In the genomic region with DNA sequence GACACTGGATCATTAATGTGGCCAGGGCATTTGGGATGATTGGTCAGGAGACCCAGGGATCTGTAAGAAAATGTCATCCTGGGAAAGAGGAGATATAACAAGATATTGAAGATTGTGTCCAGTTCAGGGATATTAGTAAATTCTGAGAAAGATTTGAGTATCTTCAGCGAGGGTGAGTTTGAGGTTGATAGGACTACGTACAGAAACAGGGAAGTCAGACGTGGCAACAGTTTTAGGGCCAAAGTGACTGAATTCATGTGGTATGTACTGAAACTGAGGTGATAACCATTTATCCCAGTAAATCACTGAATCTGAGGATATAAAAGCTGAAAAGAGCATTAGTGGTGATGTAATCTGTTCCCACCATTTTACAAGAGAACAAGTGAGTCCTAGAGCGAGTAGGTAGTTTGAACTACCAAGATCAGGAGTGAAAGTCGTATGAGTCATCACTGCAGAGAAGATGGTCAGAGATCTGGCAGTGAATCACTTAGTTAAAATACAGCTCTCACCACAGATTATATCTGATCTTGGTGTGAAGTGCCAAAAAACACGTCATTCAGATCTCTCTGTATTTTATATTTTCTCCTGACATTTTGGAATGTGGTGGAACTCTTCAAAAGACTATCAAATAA, we compare ENCODE assay signal across 1 cellular context.
TF ChIP-seq lines count a peak whose summit lies in the region.

No MANE protein-coding gene starts in this region.

TF ChIP-seq in SK-N-SH treated with all-trans-retinoic acid at 6 μM for 48 hours, 23 proteins besides CTCF, POLR2A, EP300 and RAD21 (continued from another document):
- TF ChIP-seq, protein P1, sequence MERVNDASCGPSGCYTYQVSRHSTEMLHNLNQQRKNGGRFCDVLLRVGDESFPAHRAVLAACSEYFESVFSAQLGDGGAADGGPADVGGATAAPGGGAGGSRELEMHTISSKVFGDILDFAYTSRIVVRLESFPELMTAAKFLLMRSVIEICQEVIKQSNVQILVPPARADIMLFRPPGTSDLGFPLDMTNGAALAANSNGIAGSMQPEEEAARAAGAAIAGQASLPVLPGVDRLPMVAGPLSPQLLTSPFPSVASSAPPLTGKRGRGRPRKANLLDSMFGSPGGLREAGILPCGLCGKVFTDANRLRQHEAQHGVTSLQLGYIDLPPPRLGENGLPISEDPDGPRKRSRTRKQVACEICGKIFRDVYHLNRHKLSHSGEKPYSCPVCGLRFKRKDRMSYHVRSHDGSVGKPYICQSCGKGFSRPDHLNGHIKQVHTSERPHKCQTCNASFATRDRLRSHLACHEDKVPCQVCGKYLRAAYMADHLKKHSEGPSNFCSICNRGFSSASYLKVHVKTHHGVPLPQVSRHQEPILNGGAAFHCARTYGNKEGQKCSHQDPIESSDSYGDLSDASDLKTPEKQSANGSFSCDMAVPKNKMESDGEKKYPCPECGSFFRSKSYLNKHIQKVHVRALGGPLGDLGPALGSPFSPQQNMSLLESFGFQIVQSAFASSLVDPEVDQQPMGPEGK (CRISPR knock-in tag; IDR thresholded peaks at IDR 0.05; ENCODE audit: borderline replicate concordance), result peak; percentile 92
